ENCODE assay signal across 24 cellular contexts in genomic region chr7:158399762-158400161, GRCh38.
"Had no signal": no experiment of that assay in that cellular context is flagged by ENCODE, and none has a peak within 500 bp of the region (broad histone marks: within the 10 kb centered on the region; RNA-seq: fewer than 3 reads in every experiment).

No MANE protein-coding gene starts in this region.

- FAIRE-seq: astrocyte, frontal cortex had no signal

- DNase-seq: activated CD4-positive, alpha-beta memory T cell treated with anti-CD3 and anti-CD28 coated beads, Interleukin-2, amount 10 ng/mL, durations not matched to agents 7 days and 5 days; activated CD4-positive, alpha-beta T cell treated with anti-CD3 and anti-CD28 coated beads for 1 hour; activated CD4-positive, alpha-beta T cell treated with anti-CD3 and anti-CD28 coated beads for 4 hours; activated CD4-positive, alpha-beta T cell treated with anti-CD3 and anti-CD28 coated beads, Interleukin-2, amount 10 ng/mL, durations not matched to agents 7 days and 5 days; activated CD4-positive, alpha-beta T cell treated with anti-CD3 and anti-CD28 coated beads, Interleukin-2, amount 50 U/mL, for 4 hours; activated CD4-positive, CD25-positive, alpha-beta regulatory T cell; activated effector memory CD4-positive, alpha-beta T cell treated with Interleukin-2 at 50 U/mL for 16 hours; activated gamma-delta T cell treated with Interleukin-2 at 50 U/mL for 16 hours; activated naive CD4-positive, alpha-beta T cell treated with anti-CD3 and anti-CD28 coated beads, Interleukin-2, amount 50 U/mL, for 16 hours; activated naive CD4-positive, alpha-beta T cell treated with Interleukin-2 at 50 U/mL for 16 hours; activated T-cell treated with anti-CD3 and anti-CD28 coated beads, Interleukin-2, amount 50 U/mL, for 4 hours; amniotic stem cell; anterior cingulate cortex; brain microvascular endothelial cell; dorsolateral prefrontal cortex; effector memory CD4-positive, alpha-beta T cell; endodermal cell; foreskin fibroblast; T-helper 2 cell had no signal

- ATAC-seq: activated T-cell treated with anti-CD3 and anti-CD28 coated beads, Interleukin-2, amount 50 U/mL, for 4 hours; activated T-helper 17 cell treated with anti-CD3 and anti-CD28 coated beads, Interleukin-2, amount 50 U/mL, for 72 hours; esophagus mucosa had no signal

- H3K27ac ChIP-seq: brain microvascular endothelial cell, coronary artery, dorsolateral prefrontal cortex had no signal

- H3K36me3 ChIP-seq: brain microvascular endothelial cell had no signal

- H3K4me3 ChIP-seq: coronary artery, dorsolateral prefrontal cortex had no signal

- H3K27me3 ChIP-seq: brain microvascular endothelial cell, dorsolateral prefrontal cortex had no signal
